ENCODE assay signal across 1 cellular context in the genomic region with DNA sequence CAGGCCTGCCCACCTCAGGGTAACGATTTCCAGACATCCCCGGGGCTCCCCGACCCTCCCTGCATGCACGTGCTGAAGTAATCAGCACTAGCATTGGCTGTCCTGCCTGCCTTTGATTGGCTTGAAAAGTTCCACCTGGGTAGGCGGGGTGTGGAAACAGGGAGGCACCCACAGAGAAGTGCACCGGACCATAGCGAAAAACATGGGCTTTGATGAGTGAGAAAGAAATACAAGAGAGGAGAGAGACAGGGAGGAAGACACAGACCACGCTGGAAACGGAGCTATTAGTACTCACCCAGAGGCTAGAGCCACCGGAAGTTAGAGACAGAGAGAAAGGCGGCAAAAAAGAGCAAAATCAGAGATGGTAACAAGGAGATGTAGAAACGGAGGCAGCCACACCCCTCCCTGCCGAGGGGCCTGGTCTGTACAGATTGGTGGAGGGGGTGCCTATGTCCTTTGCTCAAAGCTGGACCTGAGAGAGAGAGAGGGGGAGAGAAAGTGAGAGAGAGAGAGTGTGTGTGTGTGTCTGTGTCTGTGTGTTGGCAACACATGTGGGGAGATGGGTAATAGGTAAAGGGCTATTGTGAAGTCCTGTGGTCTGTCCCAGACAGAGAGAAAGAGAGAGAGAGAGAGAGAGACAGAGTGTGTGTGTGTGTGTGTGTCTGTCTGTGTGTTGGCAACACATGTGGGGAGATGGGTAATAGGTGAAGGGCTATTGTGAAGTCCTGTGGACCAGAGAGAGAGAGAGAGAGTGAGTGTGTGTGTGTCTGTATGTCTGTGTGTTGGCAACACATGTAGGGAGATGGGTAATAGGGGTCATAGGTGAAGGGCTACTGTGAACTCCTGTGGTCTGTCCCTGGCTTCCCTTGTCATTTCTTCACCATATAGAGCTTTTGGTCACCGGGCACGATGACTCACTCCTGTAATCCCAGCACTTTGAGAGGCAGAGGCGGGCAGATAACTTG.
TF ChIP-seq lines count a peak whose summit lies in the region.

No MANE protein-coding gene starts in this region.

TF ChIP-seq in K562, 482 proteins besides CTCF, POLR2A, EP300 and RAD21:
- peak; percentile 69 for TF ChIP-seq JUND (IDR thresholded peaks at IDR 0.05; ENCODE audit: borderline replicate concordance, low read depth, low read length)
- peak; percentile 0; the same call in 1 of the 3 replicates for TF ChIP-seq JUND (tag; IDR thresholded peaks at IDR 0.05; ENCODE audit: borderline replicate concordance, low read depth, low read length)
- no peak for TF ChIP-seq ZNF444 (CRISPR knock-in tag; IDR thresholded peaks at IDR 0.05)
- TF ChIP-seq ZNF23 (CRISPR knock-in tag; IDR thresholded peaks at IDR 0.05): no peak
- TF ChIP-seq RBM15 (IDR thresholded peaks at IDR 0.05; ENCODE audit: insufficient read depth, low read length): no peak
- peak; percentile 59; the same call in 1 of the 2 replicates for TF ChIP-seq JUN (IDR thresholded peaks at IDR 0.05; ENCODE audit: borderline replicate concordance, low read depth, low read length)
- TF ChIP-seq JUN (CRISPR knock-in tag; IDR thresholded peaks at IDR 0.05; ENCODE audit: borderline replicate concordance): no peak
- TF ChIP-seq, protein P1, sequence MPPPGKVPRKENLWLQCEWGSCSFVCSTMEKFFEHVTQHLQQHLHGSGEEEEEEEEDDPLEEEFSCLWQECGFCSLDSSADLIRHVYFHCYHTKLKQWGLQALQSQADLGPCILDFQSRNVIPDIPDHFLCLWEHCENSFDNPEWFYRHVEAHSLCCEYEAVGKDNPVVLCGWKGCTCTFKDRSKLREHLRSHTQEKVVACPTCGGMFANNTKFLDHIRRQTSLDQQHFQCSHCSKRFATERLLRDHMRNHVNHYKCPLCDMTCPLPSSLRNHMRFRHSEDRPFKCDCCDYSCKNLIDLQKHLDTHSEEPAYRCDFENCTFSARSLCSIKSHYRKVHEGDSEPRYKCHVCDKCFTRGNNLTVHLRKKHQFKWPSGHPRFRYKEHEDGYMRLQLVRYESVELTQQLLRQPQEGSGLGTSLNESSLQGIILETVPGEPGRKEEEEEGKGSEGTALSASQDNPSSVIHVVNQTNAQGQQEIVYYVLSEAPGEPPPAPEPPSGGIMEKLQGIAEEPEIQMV (tag; conservative IDR thresholded peaks at IDR 0.05; ENCODE audit: low read depth): no peak
- TF ChIP-seq, protein P2, sequence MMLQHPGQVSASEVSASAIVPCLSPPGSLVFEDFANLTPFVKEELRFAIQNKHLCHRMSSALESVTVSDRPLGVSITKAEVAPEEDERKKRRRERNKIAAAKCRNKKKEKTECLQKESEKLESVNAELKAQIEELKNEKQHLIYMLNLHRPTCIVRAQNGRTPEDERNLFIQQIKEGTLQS (IDR thresholded peaks at IDR 0.05): peak; percentile 84
- TF ChIP-seq, protein P2 (CRISPR knock-in tag; conservative IDR thresholded peaks at IDR 0.05): no peak
- TF ChIP-seq NR2C1 (IDR thresholded peaks at IDR 0.05): peak; percentile 70
- peak; percentile 70 for TF ChIP-seq NR2C1 (tag; IDR thresholded peaks at IDR 0.05)
- TF ChIP-seq, protein P3, sequence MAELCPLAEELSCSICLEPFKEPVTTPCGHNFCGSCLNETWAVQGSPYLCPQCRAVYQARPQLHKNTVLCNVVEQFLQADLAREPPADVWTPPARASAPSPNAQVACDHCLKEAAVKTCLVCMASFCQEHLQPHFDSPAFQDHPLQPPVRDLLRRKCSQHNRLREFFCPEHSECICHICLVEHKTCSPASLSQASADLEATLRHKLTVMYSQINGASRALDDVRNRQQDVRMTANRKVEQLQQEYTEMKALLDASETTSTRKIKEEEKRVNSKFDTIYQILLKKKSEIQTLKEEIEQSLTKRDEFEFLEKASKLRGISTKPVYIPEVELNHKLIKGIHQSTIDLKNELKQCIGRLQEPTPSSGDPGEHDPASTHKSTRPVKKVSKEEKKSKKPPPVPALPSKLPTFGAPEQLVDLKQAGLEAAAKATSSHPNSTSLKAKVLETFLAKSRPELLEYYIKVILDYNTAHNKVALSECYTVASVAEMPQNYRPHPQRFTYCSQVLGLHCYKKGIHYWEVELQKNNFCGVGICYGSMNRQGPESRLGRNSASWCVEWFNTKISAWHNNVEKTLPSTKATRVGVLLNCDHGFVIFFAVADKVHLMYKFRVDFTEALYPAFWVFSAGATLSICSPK (IDR thresholded peaks at IDR 0.05; ENCODE audit: borderline replicate concordance): 0 out of 2 replicates have a peak, but pooled peaks have one; percentile 71
- TF ChIP-seq CCNT2 (IDR thresholded peaks at IDR 0.05; ENCODE audit: borderline replicate concordance, extremely low read depth, insufficient read length, low read depth, low read length): no peak
- no peak for TF ChIP-seq MCM7 (IDR thresholded peaks at IDR 0.05)
- 0 out of 2 replicates have a peak, but pooled peaks have one; percentile 49 for TF ChIP-seq LARP7 (IDR thresholded peaks at IDR 0.05)
- TF ChIP-seq NCOA4 (IDR thresholded peaks at IDR 0.05; ENCODE audit: partially characterized antibody): peak; percentile 34
- TF ChIP-seq, protein P4, sequence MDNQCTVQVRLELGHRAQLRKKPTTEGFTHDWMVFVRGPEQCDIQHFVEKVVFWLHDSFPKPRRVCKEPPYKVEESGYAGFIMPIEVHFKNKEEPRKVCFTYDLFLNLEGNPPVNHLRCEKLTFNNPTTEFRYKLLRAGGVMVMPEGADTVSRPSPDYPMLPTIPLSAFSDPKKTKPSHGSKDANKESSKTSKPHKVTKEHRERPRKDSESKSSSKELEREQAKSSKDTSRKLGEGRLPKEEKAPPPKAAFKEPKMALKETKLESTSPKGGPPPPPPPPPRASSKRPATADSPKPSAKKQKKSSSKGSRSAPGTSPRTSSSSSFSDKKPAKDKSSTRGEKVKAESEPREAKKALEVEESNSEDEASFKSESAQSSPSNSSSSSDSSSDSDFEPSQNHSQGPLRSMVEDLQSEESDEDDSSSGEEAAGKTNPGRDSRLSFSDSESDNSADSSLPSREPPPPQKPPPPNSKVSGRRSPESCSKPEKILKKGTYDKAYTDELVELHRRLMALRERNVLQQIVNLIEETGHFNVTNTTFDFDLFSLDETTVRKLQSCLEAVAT (IDR thresholded peaks at IDR 0.05): 0 out of 4 replicates have a peak, but pooled peaks of 1 of the 2 experiments have one; percentile 44
- TF ChIP-seq SUPT5H (IDR thresholded peaks at IDR 0.05): 0 out of 2 replicates have a peak, but pooled peaks have one; percentile 34
- TF ChIP-seq KDM1A (IDR thresholded peaks at IDR 0.05): peak; percentile 56 to 64; a peak in 3 of 4 replicates
- TF ChIP-seq SMARCA5 (IDR thresholded peaks at IDR 0.05): peak; percentile 54; the same call in 1 of the 2 replicates
- no peak for TF ChIP-seq BACH1 (tag; IDR thresholded peaks at IDR 0.05)
- peak; percentile 48; the same call in 1 of the 2 replicates for TF ChIP-seq DPF2 (IDR thresholded peaks at IDR 0.05)
- TF ChIP-seq NFIC (IDR thresholded peaks at IDR 0.05): peak; percentile 15; the same call in 1 of the 2 replicates
- TF ChIP-seq, protein P5, sequence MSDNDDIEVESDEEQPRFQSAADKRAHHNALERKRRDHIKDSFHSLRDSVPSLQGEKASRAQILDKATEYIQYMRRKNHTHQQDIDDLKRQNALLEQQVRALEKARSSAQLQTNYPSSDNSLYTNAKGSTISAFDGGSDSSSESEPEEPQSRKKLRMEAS (CRISPR knock-in tag; IDR thresholded peaks at IDR 0.05): peak; percentile 23; the same call in 1 of the 2 replicates
- TF ChIP-seq, protein P6, sequence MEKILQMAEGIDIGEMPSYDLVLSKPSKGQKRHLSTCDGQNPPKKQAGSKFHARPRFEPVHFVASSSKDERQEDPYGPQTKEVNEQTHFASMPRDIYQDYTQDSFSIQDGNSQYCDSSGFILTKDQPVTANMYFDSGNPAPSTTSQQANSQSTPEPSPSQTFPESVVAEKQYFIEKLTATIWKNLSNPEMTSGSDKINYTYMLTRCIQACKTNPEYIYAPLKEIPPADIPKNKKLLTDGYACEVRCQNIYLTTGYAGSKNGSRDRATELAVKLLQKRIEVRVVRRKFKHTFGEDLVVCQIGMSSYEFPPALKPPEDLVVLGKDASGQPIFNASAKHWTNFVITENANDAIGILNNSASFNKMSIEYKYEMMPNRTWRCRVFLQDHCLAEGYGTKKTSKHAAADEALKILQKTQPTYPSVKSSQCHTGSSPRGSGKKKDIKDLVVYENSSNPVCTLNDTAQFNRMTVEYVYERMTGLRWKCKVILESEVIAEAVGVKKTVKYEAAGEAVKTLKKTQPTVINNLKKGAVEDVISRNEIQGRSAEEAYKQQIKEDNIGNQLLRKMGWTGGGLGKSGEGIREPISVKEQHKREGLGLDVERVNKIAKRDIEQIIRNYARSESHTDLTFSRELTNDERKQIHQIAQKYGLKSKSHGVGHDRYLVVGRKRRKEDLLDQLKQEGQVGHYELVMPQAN (IDR thresholded peaks at IDR 0.05; ENCODE audit: borderline replicate concordance): peak; percentile 15; the same call in 1 of the 2 replicates
- no peak for TF ChIP-seq DIDO1 (tag; IDR thresholded peaks at IDR 0.05; ENCODE audit: low read depth)
- TF ChIP-seq BHLHE40 (IDR thresholded peaks at IDR 0.05; ENCODE audit: low read length): peak; percentile 53
- TF ChIP-seq, protein P7, sequence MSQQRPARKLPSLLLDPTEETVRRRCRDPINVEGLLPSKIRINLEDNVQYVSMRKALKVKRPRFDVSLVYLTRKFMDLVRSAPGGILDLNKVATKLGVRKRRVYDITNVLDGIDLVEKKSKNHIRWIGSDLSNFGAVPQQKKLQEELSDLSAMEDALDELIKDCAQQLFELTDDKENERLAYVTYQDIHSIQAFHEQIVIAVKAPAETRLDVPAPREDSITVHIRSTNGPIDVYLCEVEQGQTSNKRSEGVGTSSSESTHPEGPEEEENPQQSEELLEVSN (IDR thresholded peaks at IDR 0.05; ENCODE audit: borderline replicate concordance in 1 of 2, extremely low read depth in 1 of 2, insufficient read depth in 1 of 2, insufficient read length in 1 of 2, low read depth in 1 of 2, low read length in 1 of 2, poor library complexity in 1 of 2, severe bottlenecking in 1 of 2): peak in 1 of 2 experiments; percentile 28
- TF ChIP-seq CBFA2T3 (IDR thresholded peaks at IDR 0.05): 0 out of 2 replicates have a peak, but pooled peaks have one; percentile 17
- TF ChIP-seq TRIM28 (IDR thresholded peaks at IDR 0.05): no peak
- peak; percentile 34 for TF ChIP-seq ARID1B (IDR thresholded peaks at IDR 0.05)
- peak; percentile 29; the same call in 1 of the 2 replicates for TF ChIP-seq ZNF24 (IDR thresholded peaks at IDR 0.05)
- TF ChIP-seq FOSL1 (tag; conservative IDR thresholded peaks at IDR 0.05): peak; percentile 77
- no peak for TF ChIP-seq POLR2AphosphoS5 (IDR thresholded peaks at IDR 0.05; ENCODE audit: control insufficient read depth, insufficient read depth, low read depth, low read length)
- TF ChIP-seq, protein P8, sequence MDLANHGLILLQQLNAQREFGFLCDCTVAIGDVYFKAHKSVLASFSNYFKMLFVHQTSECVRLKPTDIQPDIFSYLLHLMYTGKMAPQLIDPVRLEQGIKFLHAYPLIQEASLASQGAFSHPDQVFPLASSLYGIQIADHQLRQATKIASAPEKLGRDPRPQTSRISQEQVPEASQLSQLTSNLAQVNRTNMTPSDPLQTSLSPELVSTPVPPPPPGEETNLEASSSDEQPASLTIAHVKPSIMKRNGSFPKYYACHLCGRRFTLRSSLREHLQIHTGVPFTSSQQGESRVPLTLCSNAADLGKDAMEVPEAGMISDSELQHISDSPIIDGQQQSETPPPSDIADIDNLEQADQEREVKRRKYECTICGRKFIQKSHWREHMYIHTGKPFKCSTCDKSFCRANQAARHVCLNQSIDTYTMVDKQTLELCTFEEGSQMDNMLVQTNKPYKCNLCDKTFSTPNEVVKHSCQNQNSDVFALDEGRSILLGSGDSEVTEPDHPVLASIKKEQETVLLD (IDR thresholded peaks at IDR 0.05): 0 out of 2 replicates have a peak, but pooled peaks have one; percentile 38
- no peak for TF ChIP-seq NR2C2 (CRISPR knock-in tag; IDR thresholded peaks at IDR 0.05)
- TF ChIP-seq NR2C2 (tag; IDR thresholded peaks at IDR 0.05): peak; percentile 86
TF ChIP-seq in K562: peak in this region for 23.
